In the genomic region with DNA sequence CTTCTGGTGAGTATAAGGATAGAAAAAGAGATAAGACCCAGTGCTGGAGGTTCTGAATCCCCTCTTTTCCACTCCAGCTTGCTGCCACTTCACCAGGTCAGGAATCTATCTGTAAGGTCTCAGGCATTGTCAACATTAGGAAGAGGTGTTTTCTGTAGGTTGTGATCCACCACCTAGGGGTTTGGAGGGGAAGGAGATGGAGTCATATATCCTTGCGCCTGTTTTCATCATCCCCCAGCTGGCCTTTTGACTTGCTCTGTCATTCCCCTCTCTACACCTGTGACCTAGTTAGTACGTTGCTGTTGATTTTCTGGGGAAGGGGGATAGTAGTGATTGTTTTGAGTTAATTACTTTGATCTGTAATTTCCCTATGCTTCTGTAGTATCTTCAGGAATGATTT, we compare ENCODE assay signal across 20 cellular contexts. TPM values are rescaled to one million over a fixed set of nuclear protein-coding genes. Genes with fewer than 3 reads are reported as not detected.
"Had no signal": no experiment of that assay in that cellular context is flagged by ENCODE, and none has a peak within 500 bp of the region (broad histone marks: within the 10 kb centered on the region; RNA-seq: fewer than 3 reads in every experiment).

No MANE protein-coding gene starts in this region.

- H3K4me1 ChIP-seq: heart right ventricle, parathyroid adenoma had no signal

- H3K4me3 Mint-ChIP-seq: activated CD4-positive, alpha-beta memory T cell treated with anti-CD3 and anti-CD28 coated beads, Interleukin-2, amount 10 ng/mL, durations not matched to agents 7 days and 5 days; activated CD4-positive, alpha-beta T cell treated with anti-CD3 and anti-CD28 coated beads, Interleukin-2, amount 10 ng/mL, durations not matched to agents 24 days and 14 days; activated naive CD4-positive, alpha-beta T cell treated with anti-CD3 and anti-CD28 coated beads, Interleukin-2, amount 10 ng/mL, durations not matched to agents 7 days and 5 days; memory B cell; nephron had no signal

- H3K9me3 Mint-ChIP-seq: activated CD4-positive, alpha-beta memory T cell treated with anti-CD3 and anti-CD28 coated beads, Interleukin-2, amount 10 ng/mL, durations not matched to agents 7 days and 5 days; activated CD4-positive, alpha-beta T cell treated with anti-CD3 and anti-CD28 coated beads, Interleukin-2, amount 10 ng/mL, durations not matched to agents 24 days and 14 days; activated naive CD4-positive, alpha-beta T cell treated with anti-CD3 and anti-CD28 coated beads, Interleukin-2, amount 10 ng/mL, durations not matched to agents 7 days and 5 days; nephron had no signal

- H2AFZ ChIP-seq: parathyroid adenoma had no signal

- H3K27me3 ChIP-seq: heart right ventricle had no signal

- H3K27me3 Mint-ChIP-seq: activated CD4-positive, alpha-beta memory T cell treated with anti-CD3 and anti-CD28 coated beads, Interleukin-2, amount 10 ng/mL, durations not matched to agents 7 days and 5 days; activated CD4-positive, alpha-beta T cell treated with anti-CD3 and anti-CD28 coated beads, Interleukin-2, amount 10 ng/mL, durations not matched to agents 24 days and 14 days; activated naive CD4-positive, alpha-beta T cell treated with anti-CD3 and anti-CD28 coated beads, Interleukin-2, amount 10 ng/mL, durations not matched to agents 7 days and 5 days; memory B cell had no signal

- H3K27ac Mint-ChIP-seq: activated CD4-positive, alpha-beta memory T cell treated with anti-CD3 and anti-CD28 coated beads, Interleukin-2, amount 10 ng/mL, durations not matched to agents 7 days and 5 days; activated CD4-positive, alpha-beta T cell treated with anti-CD3 and anti-CD28 coated beads, Interleukin-2, amount 10 ng/mL, durations not matched to agents 24 days and 14 days; activated naive CD4-positive, alpha-beta T cell treated with anti-CD3 and anti-CD28 coated beads, Interleukin-2, amount 10 ng/mL, durations not matched to agents 7 days and 5 days; memory B cell; nephron had no signal

- H3K9ac ChIP-seq: parathyroid adenoma had no signal

- H3K79me2 ChIP-seq: parathyroid adenoma had no signal

- H3K4me3 ChIP-seq: coronary artery, heart right ventricle had no signal

- DNase-seq: activated CD4-positive, alpha-beta memory T cell treated with anti-CD3 and anti-CD28 coated beads, Interleukin-2, amount 10 ng/mL, durations not matched to agents 7 days and 5 days; activated CD4-positive, alpha-beta T cell treated with anti-CD3 and anti-CD28 coated beads, Interleukin-2, amount 10 ng/mL, durations not matched to agents 24 days and 14 days; activated effector memory CD4-positive, alpha-beta T cell treated with anti-CD3 and anti-CD28 coated beads, Interleukin-2, amount 50 U/mL, for 16 hours; activated naive CD4-positive, alpha-beta T cell treated with anti-CD3 and anti-CD28 coated beads, Interleukin-2, amount 10 ng/mL, durations not matched to agents 7 days and 5 days; amygdala; cerebellar nuclear complex; heart right ventricle; left colon; right cardiac atrium; stimulated activated CD4-positive, alpha-beta T cell treated with anti-CD3 and anti-CD28 coated beads, Interleukin-12 subunit alpha, Interleukin-12 subunit beta, amount 100 ng/mL, for 4 hours; stimulated activated CD4-positive, alpha-beta T cell treated with anti-CD3 and anti-CD28 coated beads, Interleukin-4, amount 100 ng/mL, for 4 hours; stimulated activated naive CD8-positive, alpha-beta T cell treated with anti-CD3 and anti-CD28 coated beads, Interleukin-15, Interleukin-2, amounts not matched to agents 100 U/mL and 50 U/mL, for 24 hours; T1000 had no signal

- H3K4me1 Mint-ChIP-seq: activated CD4-positive, alpha-beta memory T cell treated with anti-CD3 and anti-CD28 coated beads, Interleukin-2, amount 10 ng/mL, durations not matched to agents 7 days and 5 days; activated CD4-positive, alpha-beta T cell treated with anti-CD3 and anti-CD28 coated beads, Interleukin-2, amount 10 ng/mL, durations not matched to agents 24 days and 14 days; activated naive CD4-positive, alpha-beta T cell treated with anti-CD3 and anti-CD28 coated beads, Interleukin-2, amount 10 ng/mL, durations not matched to agents 7 days and 5 days; memory B cell had no signal

- H3K36me3 ChIP-seq: heart right ventricle had no signal

- H3K27ac ChIP-seq: coronary artery, heart right ventricle, parathyroid adenoma had no signal

- H3K36me3 Mint-ChIP-seq: activated naive CD4-positive, alpha-beta T cell treated with anti-CD3 and anti-CD28 coated beads, Interleukin-2, amount 10 ng/mL, durations not matched to agents 7 days and 5 days; memory B cell had no signal

- ATAC-seq: heart right ventricle; left colon; right cardiac atrium; stimulated activated naive CD8-positive, alpha-beta T cell treated with anti-CD3 and anti-CD28 coated beads, Interleukin-15, Interleukin-2, amounts not matched to agents 100 U/mL and 50 U/mL, for 24 hours had no signal

RNA-seq across cellular contexts. Expression of gene SPINK5, which starts 20.5 kb away (rescaled TPM):
- total RNA-seq: activated CD4-positive, alpha-beta memory T cell treated with anti-CD3 and anti-CD28 coated beads, Interleukin-2, amount 10 ng/mL, durations not matched to agents 7 days and 5 days; activated CD4-positive, alpha-beta T cell treated with anti-CD3 and anti-CD28 coated beads, Interleukin-2, amount 10 ng/mL, durations not matched to agents 24 days and 14 days; fibroblast of villous mesenchyme; mononuclear cell; myocyte had no signal
